In genomic region chr19:18301718-18302111, GRCh38 we compare ENCODE assay signal across 13 cellular contexts. TPM values are rescaled to one million over a fixed set of nuclear protein-coding genes. Genes with fewer than 3 reads are reported as not detected.
DNase-seq lines count a peak whose midpoint lies in the region; ATAC-seq and TF ChIP-seq lines count a peak whose summit lies in the region.
"Had no signal": no experiment of that assay in that cellular context is flagged by ENCODE, and none has a peak within 500 bp of the region (broad histone marks: within the 10 kb centered on the region; RNA-seq: fewer than 3 reads in every experiment).

No MANE protein-coding gene starts in this region.

- no peak overlapping the region for H2BK15ac ChIP-seq in mesenchymal stem cell (ENCODE audit: low read depth, poor library complexity, severe bottlenecking)

- H3K4me1 ChIP-seq in mesenchymal stem cell (ENCODE audit: control insufficient read depth, insufficient read depth, low read depth, low read length) (peaks cover 42% of the 10 kb centered on the region), thyroid gland (peaks cover 32 to 67% of the 10 kb centered on the region in 2 donors)

- H3K4me3 ChIP-seq in mesenchymal stem cell (ENCODE audit: insufficient read depth in 1 of 2, low read depth in 1 of 2, low read length in 2 of 2) (no peak overlapping the region), thyroid gland (replicated peaks in 1 of 3) (no peak overlapping the region)
- H3K4me3 ChIP-seq: skin epidermis had no signal

- peaks cover 5 to 14% of the 10 kb centered on the region in 2 experiments for H3K36me3 ChIP-seq in mesenchymal stem cell (ENCODE audit: control insufficient read depth in 1 of 2, insufficient read depth in 2 of 2, low read depth in 1 of 2, low read length in 2 of 2)
- H3K36me3 ChIP-seq in thyroid gland = no peaks in the 10 kb centered on the region

- WGBS in mesenchymal stem cell = 100% methylated on average over 3 of the region's 4 CpGs
- 85 to 86% methylated on average over 4 of the region's 4 CpGs for WGBS in thyroid gland, 2 donors

- peak overlapping the region; percentile 55 for H4K8ac ChIP-seq in mesenchymal stem cell (ENCODE audit: low read length)

- H3K36me3 Mint-ChIP-seq in activated T-cell treated with anti-CD3 and anti-CD28 coated beads, Interleukin-2, amount 50 U/mL, for 72 hours (ENCODE audit: insufficient read depth in 2 of 2) = peaks cover 2 to 14% of the 10 kb centered on the region in 2 donors
- peaks cover 25% of the 10 kb centered on the region for H3K36me3 Mint-ChIP-seq in activated naive CD8-positive, alpha-beta T cell treated with anti-CD3 and anti-CD28 coated beads, Interleukin-2, amount 10 ng/mL, durations not matched to agents 7 days and 5 days

- H3K4me1 Mint-ChIP-seq in activated T-cell treated with anti-CD3 and anti-CD28 coated beads, Interleukin-2, amount 50 U/mL, for 72 hours (ENCODE audit: low read depth) = peaks cover 60% of the 10 kb centered on the region
- peaks cover 26% of the 10 kb centered on the region for H3K4me1 Mint-ChIP-seq in activated naive CD8-positive, alpha-beta T cell treated with anti-CD3 and anti-CD28 coated beads, Interleukin-2, amount 10 ng/mL, durations not matched to agents 7 days and 5 days

- H2AK5ac ChIP-seq in mesenchymal stem cell (ENCODE audit: low read length, severe bottlenecking) = peak overlapping the region; percentile 11

- H3K27me3 ChIP-seq in mesenchymal stem cell (ENCODE audit: control insufficient read depth in 1 of 2, insufficient read depth in 1 of 2, low read length in 2 of 2) (no peaks in the 10 kb centered on the region), thyroid gland (no peaks in the 10 kb centered on the region)

- intact Hi-C loops in thyroid gland (cut with DNase I) = no loop called here

- no peak for ATAC-seq in activated T-cell treated with anti-CD3 and anti-CD28 coated beads, Interleukin-2, amount 50 U/mL, for 72 hours (replicated peaks in 1 of 2)
- ATAC-seq in activated naive CD8-positive, alpha-beta T cell treated with anti-CD3 and anti-CD28 coated beads, Interleukin-2, amount 10 ng/mL, durations not matched to agents 7 days and 5 days (ENCODE audit: low read depth) = no peak
- no peak for ATAC-seq in HG02981 (IDR thresholded peaks at IDR 0.05; ENCODE audit: unreplicated experiment)

- no peak for TF ChIP-seq POLR2A in thyroid gland (IDR thresholded peaks at IDR 0.05)

- DNase-seq in activated T-cell treated with anti-CD3 and anti-CD28 coated beads, Interleukin-2, amount 50 U/mL, for 72 hours = no peak
- no peak for DNase-seq in activated T-cell treated with anti-CD3 and anti-CD28 coated beads for 4 hours
- DNase-seq in activated naive CD8-positive, alpha-beta T cell treated with anti-CD3 and anti-CD28 coated beads, Interleukin-2, amount 10 ng/mL, durations not matched to agents 7 days and 5 days = no peak
- no peak for DNase-seq in mesenchymal stem cell
- DNase-seq in thyroid gland = no peak
- DNase-seq in stimulated activated CD4-positive, alpha-beta T cell treated with anti-CD3 and anti-CD28 coated beads, Interleukin-4, amount 100 ng/mL, for 24 hours = no peak
- no peak for DNase-seq in activated CD4-positive, CD25-positive, alpha-beta regulatory T cell treated with anti-CD3 and anti-CD28 coated beads, Interleukin-2, amount 50 U/mL, for 72 hours
- DNase-seq: activated CD4-positive, alpha-beta T cell treated with anti-CD3 and anti-CD28 coated beads, Interleukin-2, amount 50 U/mL, for 4 hours; GF-D8; RPMI8226 had no signal

- no peak overlapping the region for H3K23ac ChIP-seq in mesenchymal stem cell (ENCODE audit: low read length in 2 of 2)

- H3K9me3 ChIP-seq in mesenchymal stem cell (ENCODE audit: control insufficient read depth, low read length) (no peaks in the 10 kb centered on the region), thyroid gland (no peaks in the 10 kb centered on the region)

- no peak overlapping the region for H2BK120ac ChIP-seq in mesenchymal stem cell (ENCODE audit: low read depth, low read length)

- no peak overlapping the region for H2BK5ac ChIP-seq in mesenchymal stem cell (ENCODE audit: low read depth, low read length, poor library complexity, severe bottlenecking)

- no peak for TF ChIP-seq CTCF in thyroid gland (IDR thresholded peaks at IDR 0.05)

- peak overlapping the region in 1 of 2 experiments; percentile 66 for H3K4ac ChIP-seq in mesenchymal stem cell (ENCODE audit: low read depth in 1 of 2, low read length in 2 of 2)

- no peaks in the 10 kb centered on the region for H3K27me3 Mint-ChIP-seq in activated T-cell treated with anti-CD3 and anti-CD28 coated beads, Interleukin-2, amount 50 U/mL, for 72 hours (ENCODE audit: low read depth)
- no peaks in the 10 kb centered on the region for H3K27me3 Mint-ChIP-seq in activated naive CD8-positive, alpha-beta T cell treated with anti-CD3 and anti-CD28 coated beads, Interleukin-2, amount 10 ng/mL, durations not matched to agents 7 days and 5 days

- H3K18ac ChIP-seq in mesenchymal stem cell (ENCODE audit: low read depth in 1 of 2, low read length in 2 of 2) = peak overlapping the region in 1 of 2 experiments; percentile 82

- peak overlapping the region; percentile 10 for H3K9ac ChIP-seq in mesenchymal stem cell (ENCODE audit: low read length)

- H3K27ac ChIP-seq in mesenchymal stem cell (ENCODE audit: low read length, poor library complexity, severe bottlenecking) = no peak overlapping the region
- H3K27ac ChIP-seq in thyroid gland = peak overlapping the region in 2 of 3 donors; percentile 46 to 66

- no peak overlapping the region for H3K4me2 ChIP-seq in mesenchymal stem cell (ENCODE audit: low read length, poor library complexity, severe bottlenecking)

- H2AFZ ChIP-seq in mesenchymal stem cell (ENCODE audit: low read depth, low read length) = no peak overlapping the region

- H2BK12ac ChIP-seq in mesenchymal stem cell (ENCODE audit: low read length in 2 of 2) = peak overlapping the region; percentile 0 to 81

- peak overlapping the region; percentile 18 to 59 for H3K4me3 Mint-ChIP-seq in activated T-cell treated with anti-CD3 and anti-CD28 coated beads, Interleukin-2, amount 50 U/mL, for 72 hours
- peak overlapping the region; percentile 51 for H3K4me3 Mint-ChIP-seq in activated naive CD8-positive, alpha-beta T cell treated with anti-CD3 and anti-CD28 coated beads, Interleukin-2, amount 10 ng/mL, durations not matched to agents 7 days and 5 days

- POLR2A ChIA-PET in activated naive CD8-positive, alpha-beta T cell treated with anti-CD3 and anti-CD28 coated beads, Interleukin-2, amount 10 ng/mL, durations not matched to agents 7 days and 5 days (lab: Charles Lee) = interaction anchor here (5.3 to 10.4 kb wide), 3 partner anchors 10 to 21 kb away, joined by 248 to 846 read pairs (median 346); partner anchors contain the start of genes JUND and LSM4

- no peak overlapping the region for H3K14ac ChIP-seq in mesenchymal stem cell (ENCODE audit: low read length in 2 of 2)

- peaks cover 2% of the 10 kb centered on the region for H3K79me1 ChIP-seq in mesenchymal stem cell (replicated peaks; ENCODE audit: low read length, poor library complexity, severe bottlenecking)

- H4K91ac ChIP-seq in mesenchymal stem cell (ENCODE audit: low read length) = peak overlapping the region; percentile 23

- H3K27ac Mint-ChIP-seq in activated T-cell treated with anti-CD3 and anti-CD28 coated beads, Interleukin-2, amount 50 U/mL, for 72 hours = no peak overlapping the region
- peak overlapping the region; percentile 70 for H3K27ac Mint-ChIP-seq in activated naive CD8-positive, alpha-beta T cell treated with anti-CD3 and anti-CD28 coated beads, Interleukin-2, amount 10 ng/mL, durations not matched to agents 7 days and 5 days

- H3K9me3 Mint-ChIP-seq in activated T-cell treated with anti-CD3 and anti-CD28 coated beads, Interleukin-2, amount 50 U/mL, for 72 hours = no peaks in the 10 kb centered on the region
- peaks cover 1% of the 10 kb centered on the region for H3K9me3 Mint-ChIP-seq in activated naive CD8-positive, alpha-beta T cell treated with anti-CD3 and anti-CD28 coated beads, Interleukin-2, amount 10 ng/mL, durations not matched to agents 7 days and 5 days

RNA-seq across cellular contexts. Expression of gene JUND, which starts 20.3 kb away (rescaled TPM):
- 100 to 1,000 TPM; 197 to 235 TPM for total RNA-seq in activated T-cell treated with anti-CD3 and anti-CD28 coated beads, Interleukin-2, amount 50 U/mL, for 72 hours
- 100 to 1,000 TPM; 366 to 394 TPM for total RNA-seq in activated naive CD8-positive, alpha-beta T cell treated with anti-CD3 and anti-CD28 coated beads, Interleukin-2, amount 10 ng/mL, durations not matched to agents 7 days and 5 days
- polyA plus RNA-seq in mesenchymal stem cell (2013, experiment 1 of 2) = 173 TPM
- 178 TPM for polyA plus RNA-seq in mesenchymal stem cell (2013, experiment 2 of 2)
- total RNA-seq in thyroid gland = 100 to 1,000 TPM; 193 to 394 (median 316) TPM

RNA-seq across cellular contexts. Expression of gene LSM4, which starts 21.2 kb away (rescaled TPM):
- total RNA-seq in activated T-cell treated with anti-CD3 and anti-CD28 coated beads, Interleukin-2, amount 50 U/mL, for 72 hours = 100 to 1,000 TPM; 178 to 250 TPM
- total RNA-seq in activated naive CD8-positive, alpha-beta T cell treated with anti-CD3 and anti-CD28 coated beads, Interleukin-2, amount 10 ng/mL, durations not matched to agents 7 days and 5 days = 100 to 1,000 TPM; 151 to 157 TPM
- polyA plus RNA-seq in mesenchymal stem cell (2013, experiment 1 of 2) = 97.6 TPM
- 98.6 TPM for polyA plus RNA-seq in mesenchymal stem cell (2013, experiment 2 of 2)
- total RNA-seq in thyroid gland = 100 to 1,000 TPM in 2 of 4 donors, 10 to 100 TPM in 2; 55.2 to 203 (median 140) TPM

RNA-seq across cellular contexts. Expression of gene IQCN, which starts 27.5 kb away (rescaled TPM):
- total RNA-seq in activated T-cell treated with anti-CD3 and anti-CD28 coated beads, Interleukin-2, amount 50 U/mL, for 72 hours = 1 to 10 TPM; 2.2 to 2.8 TPM
- total RNA-seq in activated naive CD8-positive, alpha-beta T cell treated with anti-CD3 and anti-CD28 coated beads, Interleukin-2, amount 10 ng/mL, durations not matched to agents 7 days and 5 days = 1 to 10 TPM; 5.0 to 5.2 TPM
- 0.30 TPM for polyA plus RNA-seq in mesenchymal stem cell (2013, experiment 1 of 2)
- 0.33 TPM for polyA plus RNA-seq in mesenchymal stem cell (2013, experiment 2 of 2)
- 10 to 100 TPM in 1 of 4 donors, 1 to 10 TPM in 3; 5.7 to 17.0 (median 8.9) TPM for total RNA-seq in thyroid gland
- total RNA-seq: bronchial epithelial cell had no signal

RNA-seq across cellular contexts. Expression of gene PGPEP1, which starts 38.7 kb away (rescaled TPM):
- 10 to 100 TPM; 55.5 to 58.0 TPM for total RNA-seq in activated T-cell treated with anti-CD3 and anti-CD28 coated beads, Interleukin-2, amount 50 U/mL, for 72 hours
- 10 to 100 TPM; 41.3 to 45.7 TPM for total RNA-seq in activated naive CD8-positive, alpha-beta T cell treated with anti-CD3 and anti-CD28 coated beads, Interleukin-2, amount 10 ng/mL, durations not matched to agents 7 days and 5 days
- polyA plus RNA-seq in mesenchymal stem cell (2013, experiment 1 of 2) = 69.3 TPM
- 64.4 TPM for polyA plus RNA-seq in mesenchymal stem cell (2013, experiment 2 of 2)
- 10 to 100 TPM; 23.5 to 44.0 (median 27.9) TPM for total RNA-seq in thyroid gland
